8 cellular contexts compared by ENCODE assay signal in genomic region chrX:11381464-11381863, GRCh38.
A peak's percentile ranks its signal among the peaks of the same experiment; 100 is the strongest.
DNase-seq lines count a peak whose midpoint lies in the region; ATAC-seq, FAIRE-seq and TF ChIP-seq lines count a peak whose summit lies in the region.

No MANE protein-coding gene starts in this region.

- H3K9ac ChIP-seq in mesenchymal stem cell (ENCODE audit: low read length), result peak overlapping the region; percentile 76

- no peak overlapping the region for H3K4me3 ChIP-seq in mesenchymal stem cell (ENCODE audit: insufficient read depth in 1 of 2, low read depth in 1 of 2, low read length in 2 of 2)

- no peak overlapping the region for H3K14ac ChIP-seq in mesenchymal stem cell (ENCODE audit: low read length in 2 of 2)

- no peak overlapping the region for H2BK120ac ChIP-seq in mesenchymal stem cell (ENCODE audit: low read depth, low read length)

- H3K27me3 ChIP-seq in mesenchymal stem cell (ENCODE audit: control insufficient read depth in 1 of 2, insufficient read depth in 1 of 2, low read length in 2 of 2), result no peaks in the 10 kb centered on the region

- no peak overlapping the region for H3K27ac ChIP-seq in mesenchymal stem cell (ENCODE audit: low read length, poor library complexity, severe bottlenecking)

- TF ChIP-seq CTCF in D721Med (IDR thresholded peaks at IDR 0.05; ENCODE audit: insufficient read depth, missing control alignments), result peak; percentile 39

- no peaks in the 10 kb centered on the region for H3K36me3 ChIP-seq in mesenchymal stem cell (ENCODE audit: control insufficient read depth in 1 of 2, insufficient read depth in 2 of 2, low read depth in 1 of 2, low read length in 2 of 2)

- H2BK5ac ChIP-seq in mesenchymal stem cell (ENCODE audit: low read depth, low read length, poor library complexity, severe bottlenecking), result no peak overlapping the region

- no peaks in the 10 kb centered on the region for H3K9me3 ChIP-seq in mesenchymal stem cell (ENCODE audit: control insufficient read depth, low read length)

- no peak overlapping the region for H3K23ac ChIP-seq in mesenchymal stem cell (ENCODE audit: low read length in 2 of 2)

- peaks cover 2% of the 10 kb centered on the region for H3K79me1 ChIP-seq in mesenchymal stem cell (replicated peaks; ENCODE audit: low read length, poor library complexity, severe bottlenecking)

- H2AK5ac ChIP-seq in mesenchymal stem cell (ENCODE audit: low read length, severe bottlenecking), result no peak overlapping the region

- peaks cover 2% of the 10 kb centered on the region for H3K4me1 ChIP-seq in mesenchymal stem cell (ENCODE audit: control insufficient read depth, insufficient read depth, low read depth, low read length)

- H2AFZ ChIP-seq in mesenchymal stem cell (ENCODE audit: low read depth, low read length), result no peak overlapping the region

- no peak for DNase-seq in D721Med (ENCODE audit: insufficient read length, low spot score)
- peak; percentile 44 for DNase-seq in NCI-H82 treated with DMSO at 0.1 percent for 48 hours (lab: John Stamatoyannopoulos, UW; ENCODE audit: unreplicated experiment)
- DNase-seq in dermis microvascular lymphatic vessel endothelial cell (ENCODE audit: low read depth in 2 of 2), result peak; percentile 14 to 71
- DNase-seq in mesenchymal stem cell, result peak; percentile 66
- no peak for DNase-seq in activated gamma-delta T cell (lab: John Stamatoyannopoulos, UW)
- DNase-seq in T1000 (lab: John Stamatoyannopoulos, UW), result no peak

- H3K4ac ChIP-seq in mesenchymal stem cell (ENCODE audit: low read depth in 1 of 2, low read length in 2 of 2), result no peak overlapping the region

- H4K8ac ChIP-seq in mesenchymal stem cell (ENCODE audit: low read length), result no peak overlapping the region

- ATAC-seq in GM18873 (IDR thresholded peaks at IDR 0.05; ENCODE audit: low FRiP score, unreplicated experiment), result peak; percentile 92
- peak; percentile 86 for ATAC-seq in HG03135 (IDR thresholded peaks at IDR 0.05; ENCODE audit: unreplicated experiment)

- H4K91ac ChIP-seq in mesenchymal stem cell (ENCODE audit: low read length), result no peak overlapping the region

- FAIRE-seq in D721Med (lab: Jason Lieb, UNC), result no peak

- H2BK12ac ChIP-seq in mesenchymal stem cell (ENCODE audit: low read length in 2 of 2), result no peak overlapping the region

- WGBS in mesenchymal stem cell, result 11% methylated on average over 5 of the region's 6 CpGs

- H3K4me2 ChIP-seq in mesenchymal stem cell (ENCODE audit: low read length, poor library complexity, severe bottlenecking), result no peak overlapping the region

- no peak overlapping the region for H3K18ac ChIP-seq in mesenchymal stem cell (ENCODE audit: low read depth in 1 of 2, low read length in 2 of 2)

- no peak overlapping the region for H2BK15ac ChIP-seq in mesenchymal stem cell (ENCODE audit: low read depth, poor library complexity, severe bottlenecking)

Comparison
In these comparisons a context has a peak if more than half of its experiments do, and no peak if none do; other contexts are left out.
1. DNase-seq: peak in NCI-H82 treated with DMSO at 0.1 percent for 48 hours (single experiment), dermis microvascular lymphatic vessel endothelial cell (2 of 2) and mesenchymal stem cell (single experiment); none in D721Med (single experiment), activated gamma-delta T cell (single experiment) and T1000 (single experiment).